Comparison of ENCODE assay signal across 9 cellular contexts in the genomic region with DNA sequence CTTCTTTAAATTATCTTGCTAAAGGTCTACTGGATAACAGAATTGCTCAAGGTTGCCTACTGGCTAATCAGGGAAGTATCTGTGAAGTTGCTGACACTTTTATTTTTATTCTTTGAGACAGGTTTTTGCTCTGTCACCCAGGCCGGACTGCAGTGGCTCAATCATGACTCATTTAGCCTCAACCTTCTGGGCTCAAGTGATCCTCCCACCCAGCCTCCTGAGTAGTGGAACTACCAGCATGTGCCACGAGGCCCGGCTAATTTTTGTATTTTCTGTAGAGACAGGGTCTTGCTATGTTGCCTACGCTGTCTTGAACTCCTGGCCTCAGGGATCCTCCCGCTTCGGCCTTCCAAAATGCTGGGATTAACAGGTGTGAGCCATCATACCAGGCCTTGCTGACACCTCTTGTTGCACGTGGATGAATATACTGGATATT.
DNase-seq lines count a peak whose midpoint lies in the region; ATAC-seq and FAIRE-seq lines count a peak whose summit lies in the region.
"Had no signal": no experiment of that assay in that cellular context is flagged by ENCODE, and none has a peak within 500 bp of the region (broad histone marks: within the 10 kb centered on the region; RNA-seq: fewer than 3 reads in every experiment).

No MANE protein-coding gene starts in this region.

- DNase-seq in AML-193 (lab: John Stamatoyannopoulos, UW) (peak; percentile 85 to 87), HTR-8/SVneo (ENCODE audit: insufficient read length, low spot score) (no peak), memory B cell (ENCODE audit: low spot score in 2 of 2) (no peak), T-helper 9 cell (no peak)
- DNase-seq: NCI-H2029 treated with DMSO at 0.1 percent for 48 hours had no signal

- ATAC-seq in memory B cell (ENCODE audit: low read depth) (no peak), HG02798 (IDR thresholded peaks at IDR 0.05; ENCODE audit: poor library complexity, unreplicated experiment) (no peak), GM18519 (IDR thresholded peaks at IDR 0.05; ENCODE audit: low FRiP score, unreplicated experiment) (no peak), GM19328 (IDR thresholded peaks at IDR 0.05; ENCODE audit: unreplicated experiment) (no peak)

- H3K4me3 Mint-ChIP-seq in activated naive CD8-positive, alpha-beta T cell: no peak overlapping the region
- no peak overlapping the region for H3K4me3 Mint-ChIP-seq in memory B cell

- H3K4me1 Mint-ChIP-seq in activated naive CD8-positive, alpha-beta T cell (ENCODE audit: low read depth): peaks cover 82% of the 10 kb centered on the region
- H3K4me1 Mint-ChIP-seq in memory B cell: peaks cover 31% of the 10 kb centered on the region

- H3K36me3 Mint-ChIP-seq in activated naive CD8-positive, alpha-beta T cell: peaks cover 6% of the 10 kb centered on the region
- H3K36me3 Mint-ChIP-seq in memory B cell: peaks cover 10% of the 10 kb centered on the region

- FAIRE-seq in HTR-8/SVneo (lab: Jason Lieb, UNC): peak; percentile 9

- no peaks in the 10 kb centered on the region for H3K27me3 Mint-ChIP-seq in activated naive CD8-positive, alpha-beta T cell
- no peaks in the 10 kb centered on the region for H3K27me3 Mint-ChIP-seq in memory B cell

- H3K27ac Mint-ChIP-seq in activated naive CD8-positive, alpha-beta T cell: peak overlapping the region; percentile 64
- H3K27ac Mint-ChIP-seq in memory B cell: peak overlapping the region; percentile 5

- no peaks in the 10 kb centered on the region for H3K9me3 Mint-ChIP-seq in activated naive CD8-positive, alpha-beta T cell (ENCODE audit: low read depth)
- no peaks in the 10 kb centered on the region for H3K9me3 Mint-ChIP-seq in memory B cell

Comparison
In these comparisons a context has a peak if more than half of its experiments do, and no peak if none do; other contexts are left out.
1. DNase-seq: peak in AML-193 (2 of 2); none in HTR-8/SVneo (single experiment), memory B cell (0 of 2) and T-helper 9 cell (single experiment).